Comparison of ENCODE assay signal across 8 cellular contexts in the genomic region with DNA sequence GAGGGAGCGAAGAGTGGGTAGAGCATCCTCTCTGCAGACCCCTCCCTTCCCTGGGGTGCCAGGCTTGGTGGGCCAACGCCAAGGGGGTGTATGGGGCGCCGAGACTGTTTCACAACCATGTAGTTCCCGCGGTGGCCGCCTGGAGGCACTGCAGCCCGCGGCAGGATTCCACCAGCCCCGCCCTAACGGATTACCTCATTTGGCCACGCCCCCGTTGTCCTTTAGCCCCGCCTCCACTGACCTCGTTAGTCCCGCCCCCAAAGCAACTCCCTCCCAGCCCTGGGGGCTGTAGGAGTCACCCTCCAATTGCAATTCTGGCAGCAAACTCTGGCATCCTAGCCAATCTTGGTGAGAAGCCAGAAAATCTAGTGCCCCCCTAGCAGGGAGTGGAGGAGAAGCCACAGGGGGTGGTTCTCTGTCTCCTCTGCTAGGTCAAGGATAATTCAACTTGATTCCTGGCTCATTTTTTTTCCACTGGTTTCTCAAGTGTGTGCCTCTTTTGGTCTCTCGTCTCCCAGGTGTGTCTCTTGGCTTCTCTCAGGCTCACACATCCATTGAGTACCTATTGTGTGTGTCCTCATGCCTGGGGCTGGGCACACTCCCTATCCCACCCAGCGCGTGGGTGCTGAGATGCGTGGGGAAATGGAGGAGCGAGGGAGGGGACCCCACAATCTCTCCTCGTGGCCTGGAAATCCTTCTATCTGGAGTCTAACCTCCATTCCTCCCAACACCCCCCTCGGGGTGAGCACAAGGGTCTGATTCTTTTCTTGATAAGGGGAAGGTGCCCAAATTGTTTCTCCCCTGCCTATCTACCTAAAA. TPM values are rescaled to one million over a fixed set of nuclear protein-coding genes. Genes with fewer than 3 reads are reported as not detected.
DNase-seq lines count a peak whose midpoint lies in the region; ATAC-seq and TF ChIP-seq lines count a peak whose summit lies in the region.

No MANE protein-coding gene starts in this region.

- H4K20me1 ChIP-seq in neural cell (ENCODE audit: insufficient read depth), result peaks cover 4% of the 10 kb centered on the region

- TF ChIP-seq CTCF in neural cell (IDR thresholded peaks at IDR 0.05; ENCODE audit: poor library complexity, severe bottlenecking), result peak; percentile 93

- no peak overlapping the region for H3K27ac Mint-ChIP-seq in stimulated activated naive CD8-positive, alpha-beta T cell treated with anti-CD3 and anti-CD28 coated beads, Interleukin-15, amount 100 ng/mL, for 72 hours

- H3K36me3 ChIP-seq in HAP-1 (replicated peaks) (no peaks in the 10 kb centered on the region), neural cell (ENCODE audit: insufficient read depth, low read length) (no peaks in the 10 kb centered on the region)

- peak; percentile 76 for ATAC-seq in stimulated activated naive CD8-positive, alpha-beta T cell treated with anti-CD3 and anti-CD28 coated beads, Interleukin-15, amount 100 ng/mL, for 72 hours
- ATAC-seq in GM19023 (IDR thresholded peaks at IDR 0.05; ENCODE audit: unreplicated experiment), result no peak

- no peaks in the 10 kb centered on the region for H3K9me2 ChIP-seq in neural cell (ENCODE audit: insufficient read depth, low read length)

- peaks cover 60% of the 10 kb centered on the region for H3K27me3 Mint-ChIP-seq in stimulated activated naive CD8-positive, alpha-beta T cell treated with anti-CD3 and anti-CD28 coated beads, Interleukin-15, amount 100 ng/mL, for 72 hours

- H3K9ac ChIP-seq in neural cell (ENCODE audit: low read length), result peak overlapping the region; percentile 93

- peak overlapping the region; percentile 93 for H3K4me2 ChIP-seq in neural cell (ENCODE audit: low read length)

- no peak overlapping the region for H3K4me3 ChIP-seq in HAP-1
- H3K4me3 ChIP-seq in neural cell (ENCODE audit: low read length), result peak overlapping the region; percentile 98

- TF ChIP-seq RAD21 in neural cell (conservative IDR thresholded peaks at IDR 0.05), result peak; percentile 81

- no peaks in the 10 kb centered on the region for H3K9me3 ChIP-seq in HAP-1
- H3K9me3 ChIP-seq in neural cell (ENCODE audit: low read length), result no peaks in the 10 kb centered on the region

- H3K27me3 ChIP-seq in HAP-1 (ENCODE audit: low read depth), result no peaks in the 10 kb centered on the region
- peaks cover 2% of the 10 kb centered on the region for H3K27me3 ChIP-seq in neural cell (ENCODE audit: insufficient read depth, low read depth, low read length)

- H3K4me1 ChIP-seq in HAP-1, result peaks cover 17% of the 10 kb centered on the region

- in situ Hi-C loops in HAP-1 (cut with MboI; ENCODE audit: low sequenced_read_pairs), result loop anchor here (10.0 to 25.0 kb wide), 2 partner anchors 170 to 303 kb away; a partner anchor contains a TSS

- peaks cover 30% of the 10 kb centered on the region for H3K79me2 ChIP-seq in neural cell (replicated peaks; ENCODE audit: insufficient read depth, low read length)

- TF ChIP-seq EP300 in neural cell (conservative IDR thresholded peaks at IDR 0.05; ENCODE audit: poor library complexity, severe bottlenecking), result no peak

- H3K27ac ChIP-seq in neural cell (ENCODE audit: low read length), result peak overlapping the region; percentile 73

- peak in 13 of 14 donors; percentile 8 to 78 (median 58) for DNase-seq in C1 segment of cervical spinal cord (lab: John Stamatoyannopoulos, UW)
- peak; percentile 65 to 93 for DNase-seq in HAP-1 (ENCODE audit: low spot score in 2 of 2)
- peak; percentile 80 for DNase-seq in RPMI7951 (ENCODE audit: low read depth)
- DNase-seq in activated T-helper 1 cell treated with Interleukin-2 at 50 U/mL for 16 hours (ENCODE audit: low read depth), result peak; percentile 60
- peak; percentile 71 for DNase-seq in fibroblast of peridontal ligament (ENCODE audit: extremely low read depth)
- peak; percentile 83 to 87 for DNase-seq in stimulated activated naive CD8-positive, alpha-beta T cell treated with anti-CD3 and anti-CD28 coated beads, Interleukin-15, amount 100 ng/mL, for 72 hours

- H3K4me3 Mint-ChIP-seq in stimulated activated naive CD8-positive, alpha-beta T cell treated with anti-CD3 and anti-CD28 coated beads, Interleukin-15, amount 100 ng/mL, for 72 hours, result no peak overlapping the region

- H2AFZ ChIP-seq in neural cell (ENCODE audit: low read depth, low read length), result no peak overlapping the region

- peaks cover 38% of the 10 kb centered on the region for H3K4me1 Mint-ChIP-seq in stimulated activated naive CD8-positive, alpha-beta T cell treated with anti-CD3 and anti-CD28 coated beads, Interleukin-15, amount 100 ng/mL, for 72 hours

- no peaks in the 10 kb centered on the region for H3F3A ChIP-seq in neural cell (ENCODE audit: insufficient read depth, low read length, poor library complexity, severe bottlenecking)

- no peaks in the 10 kb centered on the region for H3K9me3 Mint-ChIP-seq in stimulated activated naive CD8-positive, alpha-beta T cell treated with anti-CD3 and anti-CD28 coated beads, Interleukin-15, amount 100 ng/mL, for 72 hours

TF ChIP-seq in neural cell, 6 proteins besides CTCF, POLR2A, EP300 and RAD21:
- TF ChIP-seq EZH2 (IDR thresholded peaks at IDR 0.05; ENCODE audit: borderline replicate concordance, insufficient read depth, low read length, poor library complexity, severe bottlenecking), result no peak
- TF ChIP-seq POLR2AphosphoS5 (IDR thresholded peaks at IDR 0.05), result no peak
- no peak for TF ChIP-seq TAF1 (IDR thresholded peaks at IDR 0.05; ENCODE audit: low read depth)
- TF ChIP-seq SMC3 (conservative IDR thresholded peaks at IDR 0.05; ENCODE audit: poor library complexity), result peak; percentile 66
- TF ChIP-seq, protein P1, sequence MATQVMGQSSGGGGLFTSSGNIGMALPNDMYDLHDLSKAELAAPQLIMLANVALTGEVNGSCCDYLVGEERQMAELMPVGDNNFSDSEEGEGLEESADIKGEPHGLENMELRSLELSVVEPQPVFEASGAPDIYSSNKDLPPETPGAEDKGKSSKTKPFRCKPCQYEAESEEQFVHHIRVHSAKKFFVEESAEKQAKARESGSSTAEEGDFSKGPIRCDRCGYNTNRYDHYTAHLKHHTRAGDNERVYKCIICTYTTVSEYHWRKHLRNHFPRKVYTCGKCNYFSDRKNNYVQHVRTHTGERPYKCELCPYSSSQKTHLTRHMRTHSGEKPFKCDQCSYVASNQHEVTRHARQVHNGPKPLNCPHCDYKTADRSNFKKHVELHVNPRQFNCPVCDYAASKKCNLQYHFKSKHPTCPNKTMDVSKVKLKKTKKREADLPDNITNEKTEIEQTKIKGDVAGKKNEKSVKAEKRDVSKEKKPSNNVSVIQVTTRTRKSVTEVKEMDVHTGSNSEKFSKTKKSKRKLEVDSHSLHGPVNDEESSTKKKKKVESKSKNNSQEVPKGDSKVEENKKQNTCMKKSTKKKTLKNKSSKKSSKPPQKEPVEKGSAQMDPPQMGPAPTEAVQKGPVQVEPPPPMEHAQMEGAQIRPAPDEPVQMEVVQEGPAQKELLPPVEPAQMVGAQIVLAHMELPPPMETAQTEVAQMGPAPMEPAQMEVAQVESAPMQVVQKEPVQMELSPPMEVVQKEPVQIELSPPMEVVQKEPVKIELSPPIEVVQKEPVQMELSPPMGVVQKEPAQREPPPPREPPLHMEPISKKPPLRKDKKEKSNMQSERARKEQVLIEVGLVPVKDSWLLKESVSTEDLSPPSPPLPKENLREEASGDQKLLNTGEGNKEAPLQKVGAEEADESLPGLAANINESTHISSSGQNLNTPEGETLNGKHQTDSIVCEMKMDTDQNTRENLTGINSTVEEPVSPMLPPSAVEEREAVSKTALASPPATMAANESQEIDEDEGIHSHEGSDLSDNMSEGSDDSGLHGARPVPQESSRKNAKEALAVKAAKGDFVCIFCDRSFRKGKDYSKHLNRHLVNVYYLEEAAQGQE (IDR thresholded peaks at IDR 0.05; ENCODE audit: borderline replicate concordance), result no peak
- TF ChIP-seq MXI1 (conservative IDR thresholded peaks at IDR 0.05; ENCODE audit: poor library complexity, severe bottlenecking), result peak; percentile 31

RNA-seq across cellular contexts. Expression of a gene that starts 2.0 kb away (rescaled TPM):
- 0.49 and 1.4 TPM in 2 replicates for total RNA-seq in RPMI7951 (2014; rRNA removed; shearing (Covaris generic))
- polyA plus RNA-seq in neural cell, result 68.6 and 75.7 TPM in 2 replicates
- 116 and 124 TPM in 2 replicates for polyA minus RNA-seq in neural cell
